Comparison of ENCODE assay signal across 8 cellular contexts in the genomic region with DNA sequence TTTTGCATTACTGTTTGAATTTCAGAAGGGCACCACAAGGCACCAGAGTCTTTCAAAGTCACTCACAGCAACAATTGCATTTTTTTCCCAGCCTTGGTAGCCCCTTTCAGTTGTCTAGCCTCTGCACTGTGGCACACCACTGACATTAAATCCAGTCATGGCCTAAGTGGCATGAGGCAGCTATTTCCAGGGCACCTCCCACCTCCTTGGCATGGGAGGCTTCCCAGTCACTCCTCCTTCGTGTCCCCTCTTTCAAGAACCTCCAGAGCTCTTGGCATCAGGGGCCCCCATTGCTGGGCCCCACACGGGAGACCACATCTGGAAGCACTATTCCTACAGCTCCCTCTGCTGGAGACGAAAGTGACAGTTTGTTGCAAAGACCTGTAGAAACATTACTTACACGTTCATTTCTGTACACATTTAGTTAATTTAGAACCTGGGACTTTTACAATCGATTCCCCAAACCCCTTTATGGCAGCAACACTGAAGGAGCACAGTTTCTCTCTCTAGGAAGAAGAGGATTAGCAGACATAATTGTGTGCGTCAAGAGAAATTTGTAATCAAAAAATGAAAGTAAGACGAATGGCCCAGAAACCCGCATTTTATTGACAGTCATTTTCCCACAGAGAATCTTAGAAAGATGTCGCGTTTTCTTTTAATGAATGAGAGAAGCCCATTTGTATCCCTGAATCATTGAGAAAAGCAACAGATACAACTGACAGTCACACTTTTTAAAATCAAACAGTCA. TPM values are rescaled to one million over a fixed set of nuclear protein-coding genes. Genes with fewer than 3 reads are reported as not detected.
DNase-seq lines count a peak whose midpoint lies in the region; ATAC-seq and TF ChIP-seq lines count a peak whose summit lies in the region.

No MANE protein-coding gene starts in this region.

- H3K4me3 ChIP-seq in PC-3 (ENCODE audit: low read length) (no peak overlapping the region), esophagus squamous epithelium (no peak overlapping the region), upper lobe of right lung (no peak overlapping the region), coronary artery (no peak overlapping the region)

- H3K27ac ChIP-seq in PC-3 (ENCODE audit: low read length) (no peak overlapping the region), esophagus squamous epithelium (no peak overlapping the region), upper lobe of right lung (no peak overlapping the region), coronary artery (no peak overlapping the region)

- H3K36me3 ChIP-seq in PC-3 (ENCODE audit: low read depth, low read length) (peaks cover 44% of the 10 kb centered on the region), esophagus squamous epithelium (peaks cover 5 to 59% (median 29%) of the 10 kb centered on the region in 3 donors), upper lobe of right lung (peaks cover 61% of the 10 kb centered on the region)

- intact Hi-C loops in PC-3 (cut with micrococcal nuclease), result loop anchor here (1.0 to 5.0 kb wide), 2 partner anchors 77 to 134 kb away; no protein-coding TSS in a partner anchor
- intact Hi-C loops in esophagus squamous epithelium (cut with DNase I), result no loop called here
- intact Hi-C loops in upper lobe of right lung (cut with DNase I), result no loop called here
- intact Hi-C loops in activated T-helper 1 cell treated with anti-CD3 and anti-CD28 coated beads, Interleukin-12 subunit alpha, Interleukin-12 subunit beta, Interleukin-2, Interleukin-4 antibody, amounts not matched to agents 30 ng/mL and 10 ng/mL and 1 ng/mL, durations not matched to agents 14 hours and 24 hours and 36 hours (cut with micrococcal nuclease), result no loop called here

- no peak overlapping the region for H3K27ac Mint-ChIP-seq in activated T-helper 1 cell treated with anti-CD3 and anti-CD28 coated beads, Interleukin-12 subunit alpha, Interleukin-12 subunit beta, Interleukin-2, Interleukin-4 antibody, amounts not matched to agents 30 ng/mL and 10 ng/mL and 1 ng/mL, durations not matched to agents 14 hours and 24 hours and 36 hours

- DNase-seq in stimulated activated CD4-positive, alpha-beta T cell treated with anti-CD3 and anti-CD28 coated beads, Interleukin-4, amount 100 ng/mL, for 24 hours, result peak; percentile 35
- no peak for DNase-seq in stimulated activated CD4-positive, alpha-beta T cell treated with anti-CD3 and anti-CD28 coated beads, Interleukin-4, amount 100 ng/mL, for 1 hour
- DNase-seq in PC-3, result peak; percentile 66
- no peak for DNase-seq in esophagus squamous epithelium (lab: John Stamatoyannopoulos, UW)
- no peak for DNase-seq in upper lobe of right lung
- no peak for DNase-seq in coronary artery (ENCODE audit: low spot score)
- DNase-seq in activated T-helper 1 cell treated with anti-CD3 and anti-CD28 coated beads, Interleukin-12 subunit alpha, Interleukin-12 subunit beta, Interleukin-2, Interleukin-4 antibody, amounts not matched to agents 30 ng/mL and 10 ng/mL and 1 ng/mL, durations not matched to agents 14 hours and 24 hours and 36 hours (ENCODE audit: low spot score), result no peak

- peak; percentile 10; the same call in 1 of the 2 replicates for ATAC-seq in PC-3
- peak; percentile 32 for ATAC-seq in upper lobe of right lung
- ATAC-seq in HG02840 (IDR thresholded peaks at IDR 0.05; ENCODE audit: low FRiP score, unreplicated experiment), result no peak

- H2AFZ ChIP-seq in PC-3 (ENCODE audit: low read length), result no peak overlapping the region

- H3K9me3 ChIP-seq in PC-3 (ENCODE audit: low read length), result no peaks in the 10 kb centered on the region
- no peaks in the 10 kb centered on the region for H3K9me3 ChIP-seq in esophagus squamous epithelium
- no peaks in the 10 kb centered on the region for H3K9me3 ChIP-seq in upper lobe of right lung

- POLR2A ChIA-PET in PC-3 (lab: Charles Lee; ENCODE audit: unreplicated experiment), result interaction anchor here (0.6 to 0.7 kb wide), 2 partner anchors 70 to 75 kb away, joined by 3 read pairs; no protein-coding TSS in a partner anchor

- H3K79me2 ChIP-seq in PC-3 (ENCODE audit: low read length), result peaks cover 42% of the 10 kb centered on the region

- H3F3A ChIP-seq in PC-3 (ENCODE audit: low read length, unreplicated experiment), result peaks cover 36% of the 10 kb centered on the region

- peaks cover 1% of the 10 kb centered on the region; the same call in 1 of the 2 replicates for H3K27me3 ChIP-seq in PC-3 (ENCODE audit: low read length)
- H3K27me3 ChIP-seq in esophagus squamous epithelium, result peaks cover 0 to 15% (median 0%) of the 10 kb centered on the region in 4 donors
- peaks cover 7% of the 10 kb centered on the region for H3K27me3 ChIP-seq in upper lobe of right lung

- WGBS in esophagus squamous epithelium, 2 donors, result 63 to 67% methylated on average over 10 of the region's 10 CpGs

- no peak overlapping the region for H3K4me2 ChIP-seq in PC-3 (ENCODE audit: low read length)

- H3K27me3 Mint-ChIP-seq in activated T-helper 1 cell treated with anti-CD3 and anti-CD28 coated beads, Interleukin-12 subunit alpha, Interleukin-12 subunit beta, Interleukin-2, Interleukin-4 antibody, amounts not matched to agents 30 ng/mL and 10 ng/mL and 1 ng/mL, durations not matched to agents 14 hours and 24 hours and 36 hours (ENCODE audit: insufficient read depth), result peaks cover 13% of the 10 kb centered on the region

- H3K4me1 ChIP-seq in PC-3 (ENCODE audit: insufficient read depth, low read length) (peaks cover 14% of the 10 kb centered on the region), esophagus squamous epithelium (peaks cover 4 to 20% (median 6%) of the 10 kb centered on the region in 3 donors), upper lobe of right lung (peaks cover 6% of the 10 kb centered on the region)

- peaks cover 51% of the 10 kb centered on the region for H4K20me1 ChIP-seq in PC-3 (ENCODE audit: low read length)

- H3K9ac ChIP-seq in PC-3 (ENCODE audit: low read length), result no peak overlapping the region

- H3K4me1 Mint-ChIP-seq in activated T-helper 1 cell treated with anti-CD3 and anti-CD28 coated beads, Interleukin-12 subunit alpha, Interleukin-12 subunit beta, Interleukin-2, Interleukin-4 antibody, amounts not matched to agents 30 ng/mL and 10 ng/mL and 1 ng/mL, durations not matched to agents 14 hours and 24 hours and 36 hours (ENCODE audit: low read depth), result peaks cover 28% of the 10 kb centered on the region

- H3K9me3 Mint-ChIP-seq in activated T-helper 1 cell treated with anti-CD3 and anti-CD28 coated beads, Interleukin-12 subunit alpha, Interleukin-12 subunit beta, Interleukin-2, Interleukin-4 antibody, amounts not matched to agents 30 ng/mL and 10 ng/mL and 1 ng/mL, durations not matched to agents 14 hours and 24 hours and 36 hours, result no peaks in the 10 kb centered on the region

- no peak for TF ChIP-seq POLR2A in esophagus squamous epithelium (IDR thresholded peaks at IDR 0.05)

- no TSS peak for BruUV-seq in PC-3 (replicated peaks; lab: Mats Ljungman, UMichigan)

- peak; percentile 88 for TF ChIP-seq CTCF in PC-3 (conservative IDR thresholded peaks at IDR 0.05; ENCODE audit: low read depth, low read length)
- TF ChIP-seq CTCF in esophagus squamous epithelium (IDR thresholded peaks at IDR 0.05), result peak in 5 of 6 experiments; percentile 17 to 47 (median 28)
- peak; percentile 39 for TF ChIP-seq CTCF in upper lobe of right lung (IDR thresholded peaks at IDR 0.05)
- no peak for TF ChIP-seq CTCF in coronary artery (IDR thresholded peaks at IDR 0.05)

- H3K36me3 Mint-ChIP-seq in activated T-helper 1 cell treated with anti-CD3 and anti-CD28 coated beads, Interleukin-12 subunit alpha, Interleukin-12 subunit beta, Interleukin-2, Interleukin-4 antibody, amounts not matched to agents 30 ng/mL and 10 ng/mL and 1 ng/mL, durations not matched to agents 14 hours and 24 hours and 36 hours (ENCODE audit: low read depth), result peaks cover 43% of the 10 kb centered on the region

- no peak overlapping the region for H3K4me3 Mint-ChIP-seq in activated T-helper 1 cell treated with anti-CD3 and anti-CD28 coated beads, Interleukin-12 subunit alpha, Interleukin-12 subunit beta, Interleukin-2, Interleukin-4 antibody, amounts not matched to agents 30 ng/mL and 10 ng/mL and 1 ng/mL, durations not matched to agents 14 hours and 24 hours and 36 hours

- H3K9me2 ChIP-seq in PC-3 (replicated peaks; ENCODE audit: low read length), result no peaks in the 10 kb centered on the region

- CTCF ChIA-PET in PC-3 (lab: Charles Lee), result interaction anchor here (0.7 to 1.4 kb wide), 3 partner anchors 19 to 77 kb away, joined by 3 to 9 read pairs (median 5); no protein-coding TSS in a partner anchor

RNA-seq across cellular contexts. Expression of a gene that starts 5.7 kb away (rescaled TPM):
- 0.55 and 2.8 TPM in 2 replicates for total RNA-seq in PC-3 (2014; rRNA removed)
- under 1 TPM in 2 of 4 donors, not detected in 2; 0.38 to 0.62 TPM for total RNA-seq in esophagus squamous epithelium
- 0.23 TPM for total RNA-seq in upper lobe of right lung
- 0.62 and 0.83 TPM in 2 replicates for total RNA-seq in activated T-helper 1 cell treated with anti-CD3 and anti-CD28 coated beads, Interleukin-12 subunit alpha, Interleukin-12 subunit beta, Interleukin-2, Interleukin-4 antibody, amounts not matched to agents 30 ng/mL and 10 ng/mL and 1 ng/mL, durations not matched to agents 14 hours and 24 hours and 36 hours

RNA-seq across cellular contexts. Expression of a gene that starts 13.6 kb away (rescaled TPM):
- total RNA-seq in PC-3 (2014; rRNA removed), result 283 and 297 TPM in 2 replicates
- 100 to 1,000 TPM in 3 of 4 donors, 10 to 100 TPM in 1; 75.5 to 237 (median 192) TPM for total RNA-seq in esophagus squamous epithelium
- 308 TPM for total RNA-seq in upper lobe of right lung
- 421 and 457 TPM in 2 replicates for total RNA-seq in activated T-helper 1 cell treated with anti-CD3 and anti-CD28 coated beads, Interleukin-12 subunit alpha, Interleukin-12 subunit beta, Interleukin-2, Interleukin-4 antibody, amounts not matched to agents 30 ng/mL and 10 ng/mL and 1 ng/mL, durations not matched to agents 14 hours and 24 hours and 36 hours

RNA-seq across cellular contexts. Expression of a gene that starts 20.1 kb away (rescaled TPM):
- 95.4 and 128 TPM in 2 replicates for total RNA-seq in PC-3 (2014; rRNA removed)
- 10 to 100 TPM in 3 of 4 donors, 1 to 10 TPM in 1; 6.6 to 43.3 (median 23.3) TPM for total RNA-seq in esophagus squamous epithelium
- total RNA-seq in upper lobe of right lung, result 12.7 TPM
- 65.8 and 71.6 TPM in 2 replicates for total RNA-seq in activated T-helper 1 cell treated with anti-CD3 and anti-CD28 coated beads, Interleukin-12 subunit alpha, Interleukin-12 subunit beta, Interleukin-2, Interleukin-4 antibody, amounts not matched to agents 30 ng/mL and 10 ng/mL and 1 ng/mL, durations not matched to agents 14 hours and 24 hours and 36 hours

RNA-seq across cellular contexts. Expression of a gene that starts 50.0 kb away (rescaled TPM):
- 210 and 215 TPM in 2 replicates for total RNA-seq in PC-3 (2014; rRNA removed)
- total RNA-seq in esophagus squamous epithelium, result 10 to 100 TPM; 43.0 to 85.3 (median 53.4) TPM
- 56.9 TPM for total RNA-seq in upper lobe of right lung
- total RNA-seq in activated T-helper 1 cell treated with anti-CD3 and anti-CD28 coated beads, Interleukin-12 subunit alpha, Interleukin-12 subunit beta, Interleukin-2, Interleukin-4 antibody, amounts not matched to agents 30 ng/mL and 10 ng/mL and 1 ng/mL, durations not matched to agents 14 hours and 24 hours and 36 hours, result 65.0 and 65.9 TPM in 2 replicates

RNA-seq across cellular contexts. Expression of a gene that starts 58.2 kb away (rescaled TPM):
- total RNA-seq in PC-3 (2014; rRNA removed), result not detected in 2 replicates
- total RNA-seq in esophagus squamous epithelium, result not detected
- not detected for total RNA-seq in upper lobe of right lung
- total RNA-seq in activated T-helper 1 cell treated with anti-CD3 and anti-CD28 coated beads, Interleukin-12 subunit alpha, Interleukin-12 subunit beta, Interleukin-2, Interleukin-4 antibody, amounts not matched to agents 30 ng/mL and 10 ng/mL and 1 ng/mL, durations not matched to agents 14 hours and 24 hours and 36 hours, result not detected in 2 replicates

Comparison
In these comparisons a context has a peak if more than half of its experiments do, and no peak if none do; other contexts are left out.
1. DNase-seq: peak in stimulated activated CD4-positive, alpha-beta T cell treated with anti-CD3 and anti-CD28 coated beads, Interleukin-4, amount 100 ng/mL, for 24 hours (single experiment) and PC-3 (single experiment); none in stimulated activated CD4-positive, alpha-beta T cell treated with anti-CD3 and anti-CD28 coated beads, Interleukin-4, amount 100 ng/mL, for 1 hour (single experiment), esophagus squamous epithelium (single experiment), upper lobe of right lung (single experiment), coronary artery (single experiment) and activated T-helper 1 cell treated with anti-CD3 and anti-CD28 coated beads, Interleukin-12 subunit alpha, Interleukin-12 subunit beta, Interleukin-2, Interleukin-4 antibody, amounts not matched to agents 30 ng/mL and 10 ng/mL and 1 ng/mL, durations not matched to agents 14 hours and 24 hours and 36 hours (single experiment).